ENCODE assay signal across 26 cellular contexts in genomic region chr18:77203071-77203470, GRCh38. TPM values are rescaled to one million over a fixed set of nuclear protein-coding genes. Genes with fewer than 3 reads are reported as not detected.
A peak's percentile ranks its signal among the peaks of the same experiment; 100 is the strongest.
DNase-seq lines count a peak whose midpoint lies in the region; ATAC-seq and TF ChIP-seq lines count a peak whose summit lies in the region.
"Had no signal": no experiment of that assay in that cellular context is flagged by ENCODE, and none has a peak within 500 bp of the region (broad histone marks: within the 10 kb centered on the region; RNA-seq: fewer than 3 reads in every experiment).

No MANE protein-coding gene starts in this region.

- TF ChIP-seq POLR2A in breast epithelium (IDR thresholded peaks at IDR 0.05) = no peak

- TF ChIP-seq CTCF in breast epithelium (IDR thresholded peaks at IDR 0.05) (no peak), epithelial cell of esophagus (IDR thresholded peaks at IDR 0.05; ENCODE audit: insufficient read depth, low read depth, low read length, missing control alignments) (no peak), neural progenitor cell (IDR thresholded peaks at IDR 0.05) (no peak)

- peaks cover 7% of the 10 kb centered on the region for H3K36me3 Mint-ChIP-seq in T-helper 17 cell (ENCODE audit: low read depth)
- no peaks in the 10 kb centered on the region for H3K36me3 Mint-ChIP-seq in neural progenitor cell

- H3K27me3 Mint-ChIP-seq in T-helper 17 cell = peaks cover 33% of the 10 kb centered on the region
- H3K27me3 Mint-ChIP-seq in neural progenitor cell (ENCODE audit: insufficient read depth, low read depth) = peaks cover 5% of the 10 kb centered on the region

- no peaks in the 10 kb centered on the region for H3K27me3 ChIP-seq in breast epithelium
- no peaks in the 10 kb centered on the region for H3K27me3 ChIP-seq in neural progenitor cell
- H3K27me3 ChIP-seq: BE2C, transverse colon had no signal

- H3K4me3 ChIP-seq in breast epithelium (no peak overlapping the region), epithelial cell of esophagus (ENCODE audit: low read length) (no peak overlapping the region), neural progenitor cell (no peak overlapping the region)
- H3K4me3 ChIP-seq: transverse colon had no signal

- in situ Hi-C loops in T47D (cut with HindIII; ENCODE audit: low pct_unique_long_range_greater_than_20kb, low sequenced_read_pairs) = no loop called here

- H3K4me1 ChIP-seq in breast epithelium (no peaks in the 10 kb centered on the region), neural progenitor cell (no peaks in the 10 kb centered on the region)
- H3K4me1 ChIP-seq: BE2C had no signal

- no peaks in the 10 kb centered on the region for H3K36me3 ChIP-seq in breast epithelium
- H3K36me3 ChIP-seq in neural progenitor cell = no peaks in the 10 kb centered on the region
- H3K36me3 ChIP-seq: BE2C, transverse colon had no signal

- no peak overlapping the region for H3K4me3 Mint-ChIP-seq in T-helper 17 cell
- no peak overlapping the region for H3K4me3 Mint-ChIP-seq in neural progenitor cell
- H3K4me3 Mint-ChIP-seq: stimulated activated naive CD8-positive, alpha-beta T cell treated with anti-CD3 and anti-CD28 coated beads, Interleukin-15, amount 100 ng/mL, for 72 hours had no signal

- ATAC-seq in T-helper 17 cell = no peak
- ATAC-seq: stimulated activated naive CD8-positive, alpha-beta T cell treated with anti-CD3 and anti-CD28 coated beads, Interleukin-15, amount 100 ng/mL, for 72 hours had no signal

- DNase-seq in T47D (ENCODE audit: low read depth in 1 of 2, low spot score in 1 of 2) (peak; percentile 16 to 21), breast epithelium (ENCODE audit: low spot score in 2 of 2) (no peak), T-helper 17 cell (no peak), epithelial cell of esophagus (ENCODE audit: low read depth) (peak; percentile 17), neural progenitor cell (ENCODE audit: low spot score) (peak; percentile 42), NCI-H2081 treated with DMSO at 0.1 percent for 48 hours (lab: John Stamatoyannopoulos, UW) (no peak), NCI-H2227 (lab: John Stamatoyannopoulos, UW; ENCODE audit: unreplicated experiment) (no peak), superior temporal gyrus (ENCODE audit: extremely low spot score) (no peak)
- DNase-seq: activated CD4-positive, alpha-beta T cell treated with anti-CD3 and anti-CD28 coated beads for 4 hours; activated naive CD4-positive, alpha-beta T cell treated with anti-CD3 and anti-CD28 coated beads, Interleukin-2, amount 50 U/mL, for 16 hours; aorta; BE2C; erythroblast; foreskin melanocyte; hypothalamus; kidney; NCI-H1092 treated with DMSO at 0.1 percent for 48 hours; NCI-H2107; NCI-H526; occipital lobe; Right ventricle myocardium superior; stimulated activated CD4-positive, alpha-beta T cell treated with anti-CD3 and anti-CD28 coated beads, Interleukin-4, amount 100 ng/mL, for 1 hour; stimulated activated naive CD8-positive, alpha-beta T cell treated with anti-CD3 and anti-CD28 coated beads, Interleukin-15, amount 100 ng/mL, for 72 hours; transverse colon had no signal

- H3K27ac Mint-ChIP-seq in T-helper 17 cell (peak overlapping the region; percentile 68), neural progenitor cell (no peak overlapping the region)

- H3F3A ChIP-seq in neural progenitor cell (ENCODE audit: low read depth) = no peaks in the 10 kb centered on the region

- no peak overlapping the region for H3K4me2 ChIP-seq in neural progenitor cell

- no peak overlapping the region for H2AFZ ChIP-seq in neural progenitor cell (replicated peaks)

- H3K9me3 ChIP-seq in breast epithelium = no peaks in the 10 kb centered on the region
- H3K9me3 ChIP-seq in T-helper 17 cell (ENCODE audit: control insufficient read depth, low read length, poor library complexity, severe bottlenecking) = no peaks in the 10 kb centered on the region
- H3K9me3 ChIP-seq in neural progenitor cell (ENCODE audit: low read depth) = no peaks in the 10 kb centered on the region
- H3K9me3 ChIP-seq: BE2C, transverse colon had no signal

- no peaks in the 10 kb centered on the region for H3K79me2 ChIP-seq in neural progenitor cell (ENCODE audit: low read depth)

- no peaks in the 10 kb centered on the region for H4K20me1 ChIP-seq in neural progenitor cell (ENCODE audit: low read depth)

- H3K9ac ChIP-seq in neural progenitor cell = no peak overlapping the region

- no peaks in the 10 kb centered on the region for H3K9me3 Mint-ChIP-seq in neural progenitor cell
- H3K9me3 Mint-ChIP-seq: stimulated activated naive CD8-positive, alpha-beta T cell treated with anti-CD3 and anti-CD28 coated beads, Interleukin-15, amount 100 ng/mL, for 72 hours had no signal

- no peak overlapping the region for H3K27ac ChIP-seq in breast epithelium
- H3K27ac ChIP-seq in neural progenitor cell = no peak overlapping the region
- H3K27ac ChIP-seq: 22Rv1, transverse colon had no signal

- intact Hi-C loops in breast epithelium (cut with DNase I; ENCODE audit: low total_unique reads) = no loop called here

- peaks cover 13% of the 10 kb centered on the region for H3K4me1 Mint-ChIP-seq in T-helper 17 cell
- peaks cover 9% of the 10 kb centered on the region for H3K4me1 Mint-ChIP-seq in neural progenitor cell

RNA-seq across cellular contexts. Expression of gene GALR1, which starts 46.6 kb away (rescaled TPM):
- total RNA-seq in breast epithelium (under 1 TPM in 2 of 3 donors, not detected in 1; under 0.01 TPM), T-helper 17 cell (not detected), neural progenitor cell (ENCODE audit: low replicate concordance) (not detected in 2 replicates)
- total RNA-seq: lung microvascular endothelial cell had no signal

Comparison
In these comparisons a context has a peak if more than half of its experiments do, and no peak if none do; other contexts are left out.
1. DNase-seq: peak in T47D (2 of 2), epithelial cell of esophagus (single experiment) and neural progenitor cell (single experiment); none in breast epithelium (0 of 2), T-helper 17 cell (0 of 3), NCI-H2081 treated with DMSO at 0.1 percent for 48 hours (single experiment), NCI-H2227 (single experiment) and superior temporal gyrus (single experiment).